1 cellular context compared by ENCODE assay signal in genomic region chr19:7888145-7888825, GRCh38.
TF ChIP-seq lines count a peak whose summit lies in the region.

TSS of gene LRRC8E (plus strand) at chr19:7888510. CDS start at chr19:7895604, 7,094 bp downstream.

TF ChIP-seq in HEK293, 187 proteins besides CTCF, POLR2A, EP300 and RAD21 (continued from another document and continues in another):
- peak; percentile 32; the same call in 1 of the 2 replicates for TF ChIP-seq REST (tag by site-specific recombination; IDR thresholded peaks at IDR 0.05)
- TF ChIP-seq SALL2 (tag by site-specific recombination; IDR thresholded peaks at IDR 0.05; ENCODE audit: borderline replicate concordance): no peak
- peak; percentile 51; the same call in 1 of the 2 replicates for TF ChIP-seq ZFP69B (tag by site-specific recombination; IDR thresholded peaks at IDR 0.05)
- no peak for TF ChIP-seq SETDB1 (IDR thresholded peaks at IDR 0.05; ENCODE audit: insufficient read length, low read length)
- TF ChIP-seq RBAK (tag by site-specific recombination; IDR thresholded peaks at IDR 0.05): no peak
- TF ChIP-seq ZNF184 (tag by site-specific recombination; IDR thresholded peaks at IDR 0.05): no peak
- TF ChIP-seq ZNF549 (tag by site-specific recombination; IDR thresholded peaks at IDR 0.05): no peak
- no peak for TF ChIP-seq ZNF513 (tag by site-specific recombination; IDR thresholded peaks at IDR 0.05)
- no peak for TF ChIP-seq ZNF324 (tag by site-specific recombination; IDR thresholded peaks at IDR 0.05)
- TF ChIP-seq ZNF707 (tag by site-specific recombination; IDR thresholded peaks at IDR 0.05): no peak
- TF ChIP-seq, protein P1, sequence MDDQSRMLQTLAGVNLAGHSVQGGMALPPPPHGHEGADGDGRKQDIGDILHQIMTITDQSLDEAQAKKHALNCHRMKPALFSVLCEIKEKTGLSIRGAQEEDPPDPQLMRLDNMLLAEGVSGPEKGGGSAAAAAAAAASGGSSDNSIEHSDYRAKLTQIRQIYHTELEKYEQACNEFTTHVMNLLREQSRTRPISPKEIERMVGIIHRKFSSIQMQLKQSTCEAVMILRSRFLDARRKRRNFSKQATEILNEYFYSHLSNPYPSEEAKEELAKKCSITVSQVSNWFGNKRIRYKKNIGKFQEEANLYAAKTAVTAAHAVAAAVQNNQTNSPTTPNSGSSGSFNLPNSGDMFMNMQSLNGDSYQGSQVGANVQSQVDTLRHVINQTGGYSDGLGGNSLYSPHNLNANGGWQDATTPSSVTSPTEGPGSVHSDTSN (CRISPR knock-in tag; IDR thresholded peaks at IDR 0.05): no peak
- TF ChIP-seq ZNF140 (tag by site-specific recombination; IDR thresholded peaks at IDR 0.05): no peak
- TF ChIP-seq SCRT1 (tag by site-specific recombination; IDR thresholded peaks at IDR 0.05; ENCODE audit: borderline replicate concordance): no peak
- no peak for TF ChIP-seq ZNF560 (tag by site-specific recombination; IDR thresholded peaks at IDR 0.05; ENCODE audit: borderline replicate concordance)
- peak; percentile 50 for TF ChIP-seq ZBTB8A (tag by site-specific recombination; IDR thresholded peaks at IDR 0.05)
- no peak for TF ChIP-seq TRIM28 (IDR thresholded peaks at IDR 0.05; ENCODE audit: borderline replicate concordance, low read length)
- TF ChIP-seq ZNF837 (tag by site-specific recombination; IDR thresholded peaks at IDR 0.05): no peak
- no peak for TF ChIP-seq ZNF48 (tag by site-specific recombination; IDR thresholded peaks at IDR 0.05)
- TF ChIP-seq ZBTB10 (tag by site-specific recombination; IDR thresholded peaks at IDR 0.05): no peak
- TF ChIP-seq GLIS2 (tag by site-specific recombination; IDR thresholded peaks at IDR 0.05): peak; percentile 90
- TF ChIP-seq ZNF530 (tag by site-specific recombination; IDR thresholded peaks at IDR 0.05; ENCODE audit: low read depth): no peak
- TF ChIP-seq ZNF473 (tag by site-specific recombination; IDR thresholded peaks at IDR 0.05): no peak
- TF ChIP-seq ZNF544 (tag by site-specific recombination; IDR thresholded peaks at IDR 0.05): no peak
- no peak for TF ChIP-seq ZNF558 (tag by site-specific recombination; IDR thresholded peaks at IDR 0.05)
- 0 out of 2 replicates have a peak, but pooled peaks have one; percentile 17 for TF ChIP-seq ZNF2 (tag by site-specific recombination; IDR thresholded peaks at IDR 0.05)
- no peak for TF ChIP-seq AEBP2 (tag by site-specific recombination; IDR thresholded peaks at IDR 0.05; ENCODE audit: borderline replicate concordance)
- TF ChIP-seq ZFP41 (tag by site-specific recombination; IDR thresholded peaks at IDR 0.05; ENCODE audit: borderline replicate concordance): no peak
- TF ChIP-seq ZNF175 (tag by site-specific recombination; IDR thresholded peaks at IDR 0.05): no peak
- no peak for TF ChIP-seq REPIN1 (tag by site-specific recombination; IDR thresholded peaks at IDR 0.05; ENCODE audit: low read depth)
- TF ChIP-seq, protein P2, sequence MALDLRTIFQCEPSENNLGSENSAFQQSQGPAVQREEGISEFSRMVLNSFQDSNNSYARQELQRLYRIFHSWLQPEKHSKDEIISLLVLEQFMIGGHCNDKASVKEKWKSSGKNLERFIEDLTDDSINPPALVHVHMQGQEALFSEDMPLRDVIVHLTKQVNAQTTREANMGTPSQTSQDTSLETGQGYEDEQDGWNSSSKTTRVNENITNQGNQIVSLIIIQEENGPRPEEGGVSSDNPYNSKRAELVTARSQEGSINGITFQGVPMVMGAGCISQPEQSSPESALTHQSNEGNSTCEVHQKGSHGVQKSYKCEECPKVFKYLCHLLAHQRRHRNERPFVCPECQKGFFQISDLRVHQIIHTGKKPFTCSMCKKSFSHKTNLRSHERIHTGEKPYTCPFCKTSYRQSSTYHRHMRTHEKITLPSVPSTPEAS (tag by site-specific recombination; IDR thresholded peaks at IDR 0.05): 0 out of 2 replicates have a peak, but pooled peaks have one; percentile 35
- no peak for TF ChIP-seq ZNF274 (IDR thresholded peaks at IDR 0.05; ENCODE audit: low read length)
- TF ChIP-seq ZNF274 (tag by site-specific recombination; IDR thresholded peaks at IDR 0.05; ENCODE audit: borderline replicate concordance): no peak
- TF ChIP-seq, protein P3, sequence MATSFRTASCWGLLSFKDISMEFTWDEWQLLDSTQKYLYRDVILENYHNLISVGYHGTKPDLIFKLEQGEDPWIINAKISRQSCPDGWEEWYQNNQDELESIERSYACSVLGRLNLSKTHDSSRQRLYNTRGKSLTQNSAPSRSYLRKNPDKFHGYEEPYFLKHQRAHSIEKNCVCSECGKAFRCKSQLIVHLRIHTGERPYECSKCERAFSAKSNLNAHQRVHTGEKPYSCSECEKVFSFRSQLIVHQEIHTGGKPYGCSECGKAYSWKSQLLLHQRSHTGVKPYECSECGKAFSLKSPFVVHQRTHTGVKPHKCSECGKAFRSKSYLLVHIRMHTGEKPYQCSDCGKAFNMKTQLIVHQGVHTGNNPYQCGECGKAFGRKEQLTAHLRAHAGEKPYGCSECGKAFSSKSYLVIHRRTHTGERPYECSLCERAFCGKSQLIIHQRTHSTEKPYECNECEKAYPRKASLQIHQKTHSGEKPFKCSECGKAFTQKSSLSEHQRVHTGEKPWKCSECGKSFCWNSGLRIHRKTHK (tag by site-specific recombination; IDR thresholded peaks at IDR 0.05): no peak
- no peak for TF ChIP-seq ZNF112 (tag by site-specific recombination; IDR thresholded peaks at IDR 0.05)
- TF ChIP-seq KLF1 (tag by site-specific recombination; IDR thresholded peaks at IDR 0.05): peak; percentile 87
- TF ChIP-seq HOXA7 (CRISPR knock-in tag; IDR thresholded peaks at IDR 0.05; ENCODE audit: borderline replicate concordance): no peak
- TF ChIP-seq, protein P4, sequence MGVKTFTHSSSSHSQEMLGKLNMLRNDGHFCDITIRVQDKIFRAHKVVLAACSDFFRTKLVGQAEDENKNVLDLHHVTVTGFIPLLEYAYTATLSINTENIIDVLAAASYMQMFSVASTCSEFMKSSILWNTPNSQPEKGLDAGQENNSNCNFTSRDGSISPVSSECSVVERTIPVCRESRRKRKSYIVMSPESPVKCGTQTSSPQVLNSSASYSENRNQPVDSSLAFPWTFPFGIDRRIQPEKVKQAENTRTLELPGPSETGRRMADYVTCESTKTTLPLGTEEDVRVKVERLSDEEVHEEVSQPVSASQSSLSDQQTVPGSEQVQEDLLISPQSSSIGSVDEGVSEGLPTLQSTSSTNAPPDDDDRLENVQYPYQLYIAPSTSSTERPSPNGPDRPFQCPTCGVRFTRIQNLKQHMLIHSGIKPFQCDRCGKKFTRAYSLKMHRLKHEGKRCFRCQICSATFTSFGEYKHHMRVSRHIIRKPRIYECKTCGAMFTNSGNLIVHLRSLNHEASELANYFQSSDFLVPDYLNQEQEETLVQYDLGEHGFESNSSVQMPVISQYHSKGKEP (tag by site-specific recombination; IDR thresholded peaks at IDR 0.05): no peak
- TF ChIP-seq, protein P5, sequence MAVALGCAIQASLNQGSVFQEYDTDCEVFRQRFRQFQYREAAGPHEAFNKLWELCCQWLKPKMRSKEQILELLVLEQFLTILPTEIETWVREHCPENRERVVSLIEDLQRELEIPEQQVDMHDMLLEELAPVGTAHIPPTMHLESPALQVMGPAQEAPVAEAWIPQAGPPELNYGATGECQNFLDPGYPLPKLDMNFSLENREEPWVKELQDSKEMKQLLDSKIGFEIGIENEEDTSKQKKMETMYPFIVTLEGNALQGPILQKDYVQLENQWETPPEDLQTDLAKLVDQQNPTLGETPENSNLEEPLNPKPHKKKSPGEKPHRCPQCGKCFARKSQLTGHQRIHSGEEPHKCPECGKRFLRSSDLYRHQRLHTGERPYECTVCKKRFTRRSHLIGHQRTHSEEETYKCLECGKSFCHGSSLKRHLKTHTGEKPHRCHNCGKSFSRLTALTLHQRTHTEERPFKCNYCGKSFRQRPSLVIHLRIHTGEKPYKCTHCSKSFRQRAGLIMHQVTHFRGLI (tag by site-specific recombination; IDR thresholded peaks at IDR 0.05): no peak
- TF ChIP-seq ZNF624 (tag by site-specific recombination; IDR thresholded peaks at IDR 0.05): no peak
- peak; percentile 74 for TF ChIP-seq ZXDB (tag by site-specific recombination; IDR thresholded peaks at IDR 0.05)
- no peak for TF ChIP-seq FEZF1 (tag by site-specific recombination; IDR thresholded peaks at IDR 0.05)
- TF ChIP-seq ZBTB7A (tag by site-specific recombination; IDR thresholded peaks at IDR 0.05; ENCODE audit: low read depth): no peak; the same call in 1 of the 2 replicates
- no peak for TF ChIP-seq ZNF362 (tag by site-specific recombination; IDR thresholded peaks at IDR 0.05)
- no peak for TF ChIP-seq ZNF670 (tag by site-specific recombination; IDR thresholded peaks at IDR 0.05; ENCODE audit: low read depth)
- TF ChIP-seq ZNF169 (tag by site-specific recombination; IDR thresholded peaks at IDR 0.05): no peak
- peak; percentile 64 for TF ChIP-seq ZNF335 (tag by site-specific recombination; conservative IDR thresholded peaks at IDR 0.05)
- TF ChIP-seq ZNF37A (tag by site-specific recombination; IDR thresholded peaks at IDR 0.05): no peak
- TF ChIP-seq KLF10 (tag by site-specific recombination; IDR thresholded peaks at IDR 0.05): peak; percentile 56; the same call in 1 of the 2 replicates
- TF ChIP-seq ZNF785 (tag by site-specific recombination; IDR thresholded peaks at IDR 0.05): no peak
- TF ChIP-seq ZNF239 (tag by site-specific recombination; IDR thresholded peaks at IDR 0.05): no peak
- TF ChIP-seq ZNF677 (tag by site-specific recombination; IDR thresholded peaks at IDR 0.05): no peak
- no peak for TF ChIP-seq OSR2 (tag by site-specific recombination; IDR thresholded peaks at IDR 0.05)
- no peak for TF ChIP-seq ZNF768 (tag by site-specific recombination; IDR thresholded peaks at IDR 0.05)
